Comparison of ENCODE assay signal across 28 cellular contexts in genomic region chr3:81434171-81434570, GRCh38.
"Had no signal": no experiment of that assay in that cellular context is flagged by ENCODE, and none has a peak within 500 bp of the region (broad histone marks: within the 10 kb centered on the region; RNA-seq: fewer than 3 reads in every experiment).

No MANE protein-coding gene starts in this region.

- ATAC-seq: esophagus mucosa; left colon; pancreas; psoas muscle; stimulated activated effector memory CD8-positive, alpha-beta T cell treated with anti-CD3 and anti-CD28 coated beads, Interleukin-12 subunit alpha, Interleukin-12 subunit beta, amount 100 ng/mL, for 72 hours had no signal

- H3K36me3 ChIP-seq: ascending aorta, neutrophil, pancreas, sigmoid colon, thoracic aorta had no signal

- H3K36me3 Mint-ChIP-seq: activated naive CD4-positive, alpha-beta T cell treated with anti-CD3 and anti-CD28 coated beads, Interleukin-2, amount 10 ng/mL, durations not matched to agents 7 days and 5 days; activated naive CD8-positive, alpha-beta T cell treated with anti-CD3 and anti-CD28 coated beads, Interleukin-2, amount 10 ng/mL, durations not matched to agents 7 days and 5 days; brain; immature natural killer cell; mesothelial cell of epicardium; naive B cell; stimulated activated effector memory CD8-positive, alpha-beta T cell treated with anti-CD3 and anti-CD28 coated beads, Interleukin-12 subunit alpha, Interleukin-12 subunit beta, amount 100 ng/mL, for 72 hours had no signal

- H3K4me1 Mint-ChIP-seq: activated naive CD4-positive, alpha-beta T cell treated with anti-CD3 and anti-CD28 coated beads, Interleukin-2, amount 10 ng/mL, durations not matched to agents 7 days and 5 days; activated naive CD8-positive, alpha-beta T cell treated with anti-CD3 and anti-CD28 coated beads, Interleukin-2, amount 10 ng/mL, durations not matched to agents 7 days and 5 days; brain; immature natural killer cell; mesothelial cell of epicardium; naive B cell; stimulated activated effector memory CD8-positive, alpha-beta T cell treated with anti-CD3 and anti-CD28 coated beads, Interleukin-12 subunit alpha, Interleukin-12 subunit beta, amount 100 ng/mL, for 72 hours had no signal

- H3K4me3 Mint-ChIP-seq: activated naive CD4-positive, alpha-beta T cell treated with anti-CD3 and anti-CD28 coated beads, Interleukin-2, amount 10 ng/mL, durations not matched to agents 7 days and 5 days; activated naive CD8-positive, alpha-beta T cell treated with anti-CD3 and anti-CD28 coated beads, Interleukin-2, amount 10 ng/mL, durations not matched to agents 7 days and 5 days; brain; immature natural killer cell; mesothelial cell of epicardium; naive B cell; nephron progenitor cell; stimulated activated effector memory CD8-positive, alpha-beta T cell treated with anti-CD3 and anti-CD28 coated beads, Interleukin-12 subunit alpha, Interleukin-12 subunit beta, amount 100 ng/mL, for 72 hours; stimulated activated naive CD8-positive, alpha-beta T cell treated with anti-CD3 and anti-CD28 coated beads, Interleukin-15, Interleukin-2, amounts not matched to agents 100 ng/mL and 50 ng/mL, for 24 hours had no signal

- H3K27me3 Mint-ChIP-seq: activated naive CD4-positive, alpha-beta T cell treated with anti-CD3 and anti-CD28 coated beads, Interleukin-2, amount 10 ng/mL, durations not matched to agents 7 days and 5 days; activated naive CD8-positive, alpha-beta T cell treated with anti-CD3 and anti-CD28 coated beads, Interleukin-2, amount 10 ng/mL, durations not matched to agents 7 days and 5 days; brain; stimulated activated naive CD8-positive, alpha-beta T cell treated with anti-CD3 and anti-CD28 coated beads, Interleukin-15, Interleukin-2, amounts not matched to agents 100 ng/mL and 50 ng/mL, for 24 hours had no signal

- H3K9me3 Mint-ChIP-seq: activated naive CD4-positive, alpha-beta T cell treated with anti-CD3 and anti-CD28 coated beads, Interleukin-2, amount 10 ng/mL, durations not matched to agents 7 days and 5 days; activated naive CD8-positive, alpha-beta T cell treated with anti-CD3 and anti-CD28 coated beads, Interleukin-2, amount 10 ng/mL, durations not matched to agents 7 days and 5 days; brain; nephron progenitor cell; stimulated activated naive CD8-positive, alpha-beta T cell treated with anti-CD3 and anti-CD28 coated beads, Interleukin-15, Interleukin-2, amounts not matched to agents 100 ng/mL and 50 ng/mL, for 24 hours had no signal

- H3K9me3 ChIP-seq: ascending aorta, neutrophil, pancreas, psoas muscle, sigmoid colon, thoracic aorta had no signal

- H3K27me3 ChIP-seq: ascending aorta, neutrophil, pancreas, sigmoid colon had no signal

- DNase-seq: activated CD4-positive, alpha-beta T cell treated with anti-CD3 and anti-CD28 coated beads for 4 hours; activated CD4-positive, alpha-beta T cell treated with anti-CD3 and anti-CD28 coated beads, Interleukin-2, amount 50 U/mL, for 4 hours; activated effector memory CD4-positive, alpha-beta T cell treated with Interleukin-2 at 50 U/mL for 16 hours; activated naive CD4-positive, alpha-beta T cell treated with anti-CD3 and anti-CD28 coated beads, Interleukin-2, amount 10 ng/mL, durations not matched to agents 7 days and 5 days; activated naive CD8-positive, alpha-beta T cell treated with anti-CD3 and anti-CD28 coated beads, Interleukin-2, amount 10 ng/mL, durations not matched to agents 7 days and 5 days; foreskin fibroblast; head of caudate nucleus; hypothalamus; immature natural killer cell; kidney; left colon; naive B cell; nephron progenitor cell; pancreas; psoas muscle; sigmoid colon; small intestine; stimulated activated CD4-positive, alpha-beta T cell treated with anti-CD3 and anti-CD28 coated beads, Interleukin-4, amount 100 ng/mL, for 24 hours; trophoblast cell had no signal

- H3K4me3 ChIP-seq: ascending aorta, coronary artery, pancreas, psoas muscle, sigmoid colon, thoracic aorta had no signal

- H3K27ac Mint-ChIP-seq: activated naive CD4-positive, alpha-beta T cell treated with anti-CD3 and anti-CD28 coated beads, Interleukin-2, amount 10 ng/mL, durations not matched to agents 7 days and 5 days; activated naive CD8-positive, alpha-beta T cell treated with anti-CD3 and anti-CD28 coated beads, Interleukin-2, amount 10 ng/mL, durations not matched to agents 7 days and 5 days; brain; immature natural killer cell; mesothelial cell of epicardium; naive B cell; nephron progenitor cell; stimulated activated effector memory CD8-positive, alpha-beta T cell treated with anti-CD3 and anti-CD28 coated beads, Interleukin-12 subunit alpha, Interleukin-12 subunit beta, amount 100 ng/mL, for 72 hours; stimulated activated naive CD8-positive, alpha-beta T cell treated with anti-CD3 and anti-CD28 coated beads, Interleukin-15, Interleukin-2, amounts not matched to agents 100 ng/mL and 50 ng/mL, for 24 hours had no signal

- H3K27ac ChIP-seq: ascending aorta, coronary artery, neutrophil, pancreas, psoas muscle, sigmoid colon, thoracic aorta had no signal

- H3K4me1 ChIP-seq: ascending aorta, pancreas, psoas muscle, sigmoid colon had no signal
